ENCODE assay signal across 5 cellular contexts in the genomic region with DNA sequence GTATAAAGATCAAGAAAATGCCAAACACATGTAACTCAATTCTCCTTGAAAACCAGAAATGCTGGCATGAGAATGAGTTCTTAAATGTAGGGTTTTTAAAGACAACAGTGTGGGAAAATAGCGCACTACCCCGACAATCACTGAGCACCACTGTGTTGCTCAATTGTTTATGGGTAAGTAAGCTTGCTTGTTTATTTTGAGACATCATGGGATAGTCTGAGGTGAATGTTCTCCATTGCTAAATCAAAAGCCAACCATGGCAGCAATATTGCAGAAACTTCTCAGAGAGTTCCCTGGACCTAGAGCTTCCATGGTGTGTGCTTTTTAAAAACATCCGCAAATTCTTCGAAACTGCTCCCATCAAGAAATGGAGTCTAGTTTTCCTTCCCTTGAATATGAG.
"Had no signal": no experiment of that assay in that cellular context is flagged by ENCODE, and none has a peak within 500 bp of the region (broad histone marks: within the 10 kb centered on the region; RNA-seq: fewer than 3 reads in every experiment).

No MANE protein-coding gene starts in this region.

- H3K27me3 Mint-ChIP-seq: IgD-negative memory B cell had no signal

- H3K27ac Mint-ChIP-seq: IgD-negative memory B cell had no signal

- DNase-seq: IMR-90 had no signal

- ATAC-seq: HepG2, K562 had no signal

- H3K27ac ChIP-seq: HL-60 had no signal

- H3K4me3 Mint-ChIP-seq: IgD-negative memory B cell had no signal

- H3K4me3 ChIP-seq: K562 had no signal
